39 cellular contexts compared by ENCODE assay signal in the genomic region with DNA sequence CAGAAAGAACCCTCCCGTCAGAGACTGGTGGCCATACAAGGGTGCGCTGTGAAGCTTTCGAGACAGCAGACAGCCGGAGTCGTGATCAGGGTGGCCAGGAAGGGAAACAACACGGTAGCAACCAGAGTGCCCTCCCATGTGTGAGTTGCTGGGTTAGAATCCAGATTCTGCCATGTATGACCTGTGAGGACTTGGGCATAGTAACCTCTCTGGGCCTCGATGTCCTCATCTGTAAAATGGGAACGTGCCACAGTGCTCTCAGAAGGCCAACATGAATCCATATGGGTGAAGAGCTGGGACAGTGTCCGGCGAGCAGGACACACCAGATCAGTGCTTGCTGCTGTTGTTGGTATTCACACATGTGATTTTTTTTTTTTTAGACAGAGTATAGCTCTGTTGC. TPM values are rescaled to one million over a fixed set of nuclear protein-coding genes. Genes with fewer than 3 reads are reported as not detected.
"Had no signal": no experiment of that assay in that cellular context is flagged by ENCODE, and none has a peak within 500 bp of the region (broad histone marks: within the 10 kb centered on the region; RNA-seq: fewer than 3 reads in every experiment).

No MANE protein-coding gene starts in this region.

- H3K27ac Mint-ChIP-seq: activated B cell treated with CpG ODN at 0.5 μM for 24 hours; activated CD8-positive, alpha-beta T cell treated with anti-CD3 and anti-CD28 coated beads for 36 hours; activated naive CD8-positive, alpha-beta T cell; activated T-helper 17 cell treated with anti-CD3 and anti-CD28 coated beads, Interleukin-2, amount 50 U/mL, for 72 hours; T-cell; T-helper 1 cell treated with Interleukin-12 subunit alpha and Interleukin-12 subunit beta and Interleukin-4 antibody, amounts not matched to agents 30 μg/mL and 1 μg/mL, for 36 hours had no signal

- H3K27ac ChIP-seq: brain microvascular endothelial cell, colonic mucosa, epithelial cell of prostate, esophagus squamous epithelium, gastroesophageal sphincter, WERI-Rb-1 had no signal

- FAIRE-seq: astrocyte, endometrium, endothelial cell of umbilical vein had no signal

- H3K4me3 Mint-ChIP-seq: activated B cell treated with CpG ODN at 0.5 μM for 24 hours; activated CD8-positive, alpha-beta T cell treated with anti-CD3 and anti-CD28 coated beads for 36 hours; activated naive CD8-positive, alpha-beta T cell; activated T-cell treated with anti-CD3 and anti-CD28 coated beads, Interleukin-2, amount 50 U/mL, for 4 hours; activated T-helper 17 cell treated with anti-CD3 and anti-CD28 coated beads, Interleukin-2, amount 50 U/mL, for 72 hours; T-cell; T-helper 1 cell treated with Interleukin-12 subunit alpha and Interleukin-12 subunit beta and Interleukin-4 antibody, amounts not matched to agents 30 μg/mL and 1 μg/mL, for 36 hours had no signal

- H3K4me1 ChIP-seq: colonic mucosa, esophagus squamous epithelium, gastroesophageal sphincter had no signal

- H3K36me3 ChIP-seq: brain microvascular endothelial cell, colonic mucosa, esophagus squamous epithelium, gastroesophageal sphincter, WERI-Rb-1 had no signal

- H3K9me3 ChIP-seq: colonic mucosa had no signal

- H3K4me1 Mint-ChIP-seq: activated B cell treated with CpG ODN at 0.5 μM for 24 hours; activated T-helper 17 cell treated with anti-CD3 and anti-CD28 coated beads, Interleukin-2, amount 50 U/mL, for 72 hours; T-cell had no signal

- H3K4me3 ChIP-seq: colonic mucosa, esophagus squamous epithelium, gastroesophageal sphincter had no signal

- ATAC-seq: activated CD4-positive, CD25-positive, alpha-beta regulatory T cell treated with anti-CD3 and anti-CD28 coated beads, Interleukin-2, amount 50 U/mL, for 24 hours; activated CD8-positive, alpha-beta T cell treated with anti-CD3 and anti-CD28 coated beads for 36 hours; activated T-cell treated with anti-CD3 and anti-CD28 coated beads, Interleukin-2, amount 50 U/mL, for 4 hours; activated T-helper 17 cell treated with anti-CD3 and anti-CD28 coated beads, Interleukin-2, amount 50 U/mL, for 72 hours; gastroesophageal sphincter; T-cell had no signal

- H3K27me3 ChIP-seq: colonic mucosa had no signal

- H3K36me3 Mint-ChIP-seq: activated naive CD8-positive, alpha-beta T cell; T-cell had no signal

- DNase-seq: activated B cell treated with CpG ODN at 0.5 μM for 24 hours; activated CD4-positive, alpha-beta T cell treated with anti-CD3 and anti-CD28 coated beads for 48 hours; activated CD4-positive, alpha-beta T cell treated with anti-CD3 and anti-CD28 coated beads, Interleukin-2, amount 50 U/mL, for 1 hour; activated CD4-positive, alpha-beta T cell treated with anti-CD3 and anti-CD28 coated beads, Interleukin-2, amount 50 U/mL, for 48 hours; activated CD8-positive, alpha-beta memory T cell treated with anti-CD3 and anti-CD28 coated beads for 24 hours; activated CD8-positive, alpha-beta T cell treated with anti-CD3 and anti-CD28 coated beads for 36 hours; activated effector memory CD4-positive, alpha-beta T cell treated with Interleukin-2 at 50 U/mL for 16 hours; activated gamma-delta T cell treated with Interleukin-2 at 50 U/mL for 16 hours; activated naive CD4-positive, alpha-beta T cell treated with anti-CD3 and anti-CD28 coated beads, Interleukin-2, amount 50 U/mL, for 16 hours; activated naive CD4-positive, alpha-beta T cell treated with Interleukin-2 at 50 U/mL for 16 hours; activated T-cell treated with anti-CD3 and anti-CD28 coated beads, Interleukin-2, amount 50 U/mL, for 4 hours; amniotic stem cell; anterior cingulate cortex; brain microvascular endothelial cell; caudate nucleus; colonic mucosa; effector CD8-positive, alpha-beta T cell; esophagus squamous epithelium; foreskin melanocyte; T-cell; T1000; WERI-Rb-1 had no signal

- H3K9me3 Mint-ChIP-seq: activated B cell treated with CpG ODN at 0.5 μM for 24 hours; activated CD8-positive, alpha-beta T cell treated with anti-CD3 and anti-CD28 coated beads for 36 hours; activated T-cell treated with anti-CD3 and anti-CD28 coated beads, Interleukin-2, amount 50 U/mL, for 4 hours; activated T-helper 17 cell treated with anti-CD3 and anti-CD28 coated beads, Interleukin-2, amount 50 U/mL, for 72 hours; T-cell; T-helper 1 cell treated with Interleukin-12 subunit alpha and Interleukin-12 subunit beta and Interleukin-4 antibody, amounts not matched to agents 30 μg/mL and 1 μg/mL, for 36 hours had no signal

RNA-seq across cellular contexts. Expression of gene FGF3, which starts 7.6 kb away (rescaled TPM):
- total RNA-seq: activated B cell treated with CpG ODN at 0.5 μM for 24 hours; activated CD8-positive, alpha-beta T cell treated with anti-CD3 and anti-CD28 coated beads for 36 hours; activated T-cell treated with anti-CD3 and anti-CD28 coated beads, Interleukin-2, amount 50 U/mL, for 4 hours; activated T-helper 17 cell treated with anti-CD3 and anti-CD28 coated beads, Interleukin-2, amount 50 U/mL, for 72 hours; astrocyte; bronchial epithelial cell; colonic mucosa; dermis microvascular lymphatic vessel endothelial cell; endothelial cell of umbilical vein; esophagus squamous epithelium; fibroblast of lung; fibroblast of villous mesenchyme; gastroesophageal sphincter; glomerular endothelial cell; T-cell; T-helper 2 cell treated with Interferon-gamma antibody and Interleukin-4, amounts not matched to agents 100 ng/mL and 5 ng/mL, for 36 hours had no signal
- polyA plus RNA-seq: adipose tissue, endothelial cell of umbilical vein, esophagus, fibroblast of lung had no signal

RNA-seq across cellular contexts. Expression of gene FGF4, which starts 51.6 kb away (rescaled TPM):
- total RNA-seq: activated B cell treated with CpG ODN at 0.5 μM for 24 hours; activated CD8-positive, alpha-beta T cell treated with anti-CD3 and anti-CD28 coated beads for 36 hours; activated T-cell treated with anti-CD3 and anti-CD28 coated beads, Interleukin-2, amount 50 U/mL, for 4 hours; activated T-helper 17 cell treated with anti-CD3 and anti-CD28 coated beads, Interleukin-2, amount 50 U/mL, for 72 hours; astrocyte; bronchial epithelial cell; colonic mucosa; dermis microvascular lymphatic vessel endothelial cell; endothelial cell of umbilical vein; esophagus squamous epithelium; fibroblast of lung; fibroblast of villous mesenchyme; gastroesophageal sphincter; glomerular endothelial cell; T-cell; T-helper 2 cell treated with Interferon-gamma antibody and Interleukin-4, amounts not matched to agents 100 ng/mL and 5 ng/mL, for 36 hours had no signal
- polyA plus RNA-seq: adipose tissue, endothelial cell of umbilical vein, esophagus, fibroblast of lung had no signal
